8 cellular contexts compared by ENCODE assay signal in the genomic region with DNA sequence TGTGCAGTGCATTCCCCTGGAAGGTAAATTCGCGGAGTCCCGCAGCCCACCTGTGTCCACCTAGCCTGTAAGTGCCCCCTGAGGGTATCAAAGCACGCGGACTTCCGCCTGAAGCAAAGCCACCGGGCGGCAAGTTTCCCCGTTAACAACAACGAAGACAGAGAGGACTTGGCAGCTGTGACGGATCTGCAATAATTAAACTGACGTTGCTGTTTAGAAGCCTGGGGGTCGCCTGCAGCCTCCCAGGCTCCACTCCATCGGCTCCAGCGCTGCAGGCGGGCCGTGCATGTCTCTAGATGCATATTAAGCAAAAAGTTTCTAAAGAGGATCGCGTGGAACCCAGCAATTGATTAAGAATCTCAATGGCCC. TPM values are rescaled to one million over a fixed set of nuclear protein-coding genes. Genes with fewer than 3 reads are reported as not detected.
DNase-seq lines count a peak whose midpoint lies in the region; ATAC-seq, FAIRE-seq and TF ChIP-seq lines count a peak whose summit lies in the region.

No MANE protein-coding gene starts in this region.

- RAD21 ChIA-PET in HCT116 (lab: Charles Lee; ENCODE audit: low non-redundant PET in 1 of 2, low total read pairs in 2 of 2, uncharacterized antibody in 2 of 2, unreplicated experiment in 2 of 2) = no interaction called here

- no peaks in the 10 kb centered on the region for H3K27me3 Mint-ChIP-seq in MCF 10A (ENCODE audit: insufficient read depth, unreplicated experiment)

- no peak; the same call in 2 of the 3 replicates for ATAC-seq in SK-N-SH treated with all-trans-retinoic acid at 6 μM for 48 hours
- 0 out of 2 replicates have a peak, but pooled peaks have one; percentile 2 for ATAC-seq in HCT116
- ATAC-seq in HepG2 = peak; percentile 66

- no peak for TF ChIP-seq POLR2A in HCT116 (IDR thresholded peaks at IDR 0.05; ENCODE audit: borderline replicate concordance, extremely low read depth, insufficient read depth, insufficient read length)
- no peak for TF ChIP-seq POLR2A in HepG2 (IDR thresholded peaks at IDR 0.05; ENCODE audit: insufficient read depth in 1 of 2, low read depth in 2 of 2, low read length in 2 of 2)
- no peak for TF ChIP-seq POLR2A in testis (IDR thresholded peaks at IDR 0.05)

- H3K27ac Mint-ChIP-seq in MCF 10A (ENCODE audit: low read depth, unreplicated experiment) = peak overlapping the region; percentile 86

- H4K20me1 ChIP-seq in SK-N-SH (ENCODE audit: insufficient read depth) (no peaks in the 10 kb centered on the region), HCT116 (ENCODE audit: insufficient read depth) (no peaks in the 10 kb centered on the region), HepG2 (ENCODE audit: insufficient read depth, low read length) (no peaks in the 10 kb centered on the region)

- H3K4me3 ChIP-seq in SK-N-SH (ENCODE audit: low read depth in 2 of 2, low read length in 1 of 2) = peak overlapping the region; percentile 57 to 71
- peak overlapping the region; percentile 64 to 70 for H3K4me3 ChIP-seq in HCT116 (replicated peaks in 1 of 2; ENCODE audit: low read depth in 1 of 2, low read length in 2 of 2)
- peak overlapping the region; percentile 68 to 78 (median 68) for H3K4me3 ChIP-seq in HepG2 (replicated peaks in 1 of 3; ENCODE audit: insufficient read depth in 1 of 3, low read depth in 2 of 3, low read length in 3 of 3)
- H3K4me3 ChIP-seq in testis = peak overlapping the region; percentile 50 to 70

- H3K36me3 Mint-ChIP-seq in MCF 10A (ENCODE audit: insufficient read depth, unreplicated experiment) = peaks cover 5% of the 10 kb centered on the region

- in situ Hi-C loops in HepG2 (cut with HindIII; ENCODE audit: extremely low pct_ligation_motif_present, low pct_unique_long_range_greater_than_20kb) = no loop called here

- DNase-seq in SK-N-SH (no peak), HCT116 (ENCODE audit: low read depth, low spot score) (no peak), NCI-H345 (lab: John Stamatoyannopoulos, UW) (peak; percentile 65), MCF 10A (ENCODE audit: unreplicated experiment) (no peak), HepG2 (ENCODE audit: low spot score) (no peak), testis (no peak), NAMALWA (ENCODE audit: low spot score) (no peak)

- peak overlapping the region; percentile 86 for H3K4me2 ChIP-seq in SK-N-SH
- H3K4me2 ChIP-seq in HCT116 (ENCODE audit: low read length) = peak overlapping the region; percentile 82
- H3K4me2 ChIP-seq in HepG2 (ENCODE audit: low read depth, low read length) = peak overlapping the region; percentile 97

- no peaks in the 10 kb centered on the region for H3F3A ChIP-seq in SK-N-SH (replicated peaks; ENCODE audit: insufficient read depth)

- POLR2A ChIA-PET in SK-N-SH (lab: Yijun Ruan, JAX) (no interaction called here), HCT116 (lab: Charles Lee) (no interaction called here), MCF 10A (lab: Yijun Ruan, JAX) (interaction anchor here (0.7 to 8.3 kb wide), 11 partner anchors 10 to 226 kb away, joined by 3 to 76 read pairs (median 4); a partner anchor contains a TSS), HepG2 (lab: Yijun Ruan, JAX) (no interaction called here)

- H3K4me3 Mint-ChIP-seq in MCF 10A (ENCODE audit: unreplicated experiment) = peak overlapping the region; percentile 87

- CTCF ChIA-PET in SK-N-SH (lab: Yijun Ruan, JAX) (no interaction called here), HCT116 (lab: Charles Lee) (no interaction called here), MCF 10A (lab: Yijun Ruan, JAX) (interaction anchor here (1.6 to 1.7 kb wide), 2 partner anchors 10 to 23 kb away, joined by 5 to 7 read pairs; no protein-coding TSS in a partner anchor), HepG2 (lab: Yijun Ruan, JAX; ENCODE audit: low intra/inter-chr PET ratio, low total read pairs) (no interaction called here)

- intact Hi-C loops in HCT116 (cut with micrococcal nuclease) = loop anchor here (10.0 kb wide), 1 partner anchor 55 kb away; no protein-coding TSS in a partner anchor
- intact Hi-C loops in MCF 10A (cut with micrococcal nuclease) = no loop called here
- intact Hi-C loops in HepG2 (cut with micrococcal nuclease; ENCODE audit: unreplicated experiment) = no loop called here
- intact Hi-C loops in testis (cut with DNase I; ENCODE audit: low total_unique reads) = no loop called here

- H3K36me3 ChIP-seq in SK-N-SH (replicated peaks in 1 of 2; ENCODE audit: control insufficient read depth in 1 of 2, insufficient read depth in 2 of 2, low read length in 1 of 2) = no peaks in the 10 kb centered on the region
- no peaks in the 10 kb centered on the region for H3K36me3 ChIP-seq in HCT116 (ENCODE audit: control insufficient read depth in 1 of 2, insufficient read depth in 2 of 2, low read length in 2 of 2)
- H3K36me3 ChIP-seq in HepG2 (replicated peaks in 1 of 2; ENCODE audit: control insufficient read depth in 1 of 2, insufficient read depth in 2 of 2, low read length in 2 of 2) = no peaks in the 10 kb centered on the region
- no peaks in the 10 kb centered on the region for H3K36me3 ChIP-seq in testis (ENCODE audit: low read depth, missing control alignments)

- H3K27ac ChIP-seq in SK-N-SH (ENCODE audit: low read depth in 2 of 2, low read length in 1 of 2) = no peak overlapping the region
- no peak overlapping the region for H3K27ac ChIP-seq in HCT116 (ENCODE audit: low read depth, low read length)
- H3K27ac ChIP-seq in HepG2 (ENCODE audit: extremely low read length, insufficient read depth, low read length) = no peak overlapping the region
- H3K27ac ChIP-seq in testis = peak overlapping the region; percentile 46 to 59

- FAIRE-seq in HepG2 (lab: Jason Lieb, UNC) = no peak

- TF ChIP-seq CTCF in SK-N-SH (IDR thresholded peaks at IDR 0.05) (no peak), HCT116 (IDR thresholded peaks at IDR 0.05 in 2 of 3, conservative IDR thresholded peaks at IDR 0.05 in 1 of 3; ENCODE audit: borderline replicate concordance in 1 of 3, insufficient read depth in 1 of 3, low read depth in 2 of 3, low read length in 2 of 3) (no peak), MCF 10A (IDR thresholded peaks at IDR 0.05; ENCODE audit: unreplicated experiment) (no peak), HepG2 (CRISPR knock-in tag; IDR thresholded peaks at IDR 0.05) (no peak), testis (IDR thresholded peaks at IDR 0.05) (no peak)

- peaks cover 22% of the 10 kb centered on the region for H3K4me1 Mint-ChIP-seq in MCF 10A (ENCODE audit: insufficient read depth, unreplicated experiment)

- no peaks in the 10 kb centered on the region for H3K79me2 ChIP-seq in SK-N-SH (ENCODE audit: insufficient read depth)
- no peaks in the 10 kb centered on the region for H3K79me2 ChIP-seq in HCT116 (ENCODE audit: insufficient read depth, low read length)
- H3K79me2 ChIP-seq in HepG2 (ENCODE audit: insufficient read depth, low read length) = no peaks in the 10 kb centered on the region

- TF ChIP-seq EP300 in SK-N-SH (IDR thresholded peaks at IDR 0.05; ENCODE audit: borderline replicate concordance in 1 of 2, low read depth in 1 of 2, low read length in 1 of 2) (no peak), HepG2 (IDR thresholded peaks at IDR 0.05; ENCODE audit: low read depth in 2 of 2, low read length in 2 of 2) (no peak), HepG2 (CRISPR knock-in tag; IDR thresholded peaks at IDR 0.05; ENCODE audit: borderline replicate concordance) (no peak)

- H3K9me2 ChIP-seq in SK-N-SH (no peaks in the 10 kb centered on the region), HCT116 (ENCODE audit: insufficient read depth) (no peaks in the 10 kb centered on the region; the same call in 1 of the 2 replicates)

- H3K27me3 ChIP-seq in SK-N-SH (ENCODE audit: insufficient read depth) (no peaks in the 10 kb centered on the region), HCT116 (ENCODE audit: insufficient read depth, low read length) (no peaks in the 10 kb centered on the region), HepG2 (ENCODE audit: control insufficient read depth in 1 of 2, insufficient read depth in 2 of 2, low read length in 2 of 2) (no peaks in the 10 kb centered on the region), testis (no peaks in the 10 kb centered on the region)

- WGBS in SK-N-SH (ENCODE audit: low lambda C conversion rate) = 23% methylated on average over 15 of the region's 19 CpGs
- WGBS in HepG2 (ENCODE audit: low lambda C conversion rate) = 24% methylated on average over 9 of the region's 19 CpGs
- 0 to 5% methylated on average over 1 to 19 of the region's 19 CpGs for WGBS in testis, 2 donors

- H3K4me1 ChIP-seq in SK-N-SH (ENCODE audit: control insufficient read depth in 1 of 2, insufficient read depth in 2 of 2, low read depth in 1 of 2, low read length in 1 of 2) (peaks cover 0 to 9% of the 10 kb centered on the region in 2 experiments; a peak in 1 of 4 replicates), HCT116 (ENCODE audit: control insufficient read depth in 1 of 2, insufficient read depth in 2 of 2, low read length in 2 of 2) (peaks cover 6 to 22% of the 10 kb centered on the region in 2 experiments; a peak in 3 of 4 replicates), HepG2 (ENCODE audit: insufficient read depth, low read length) (peaks cover 28% of the 10 kb centered on the region), testis (peaks cover 12% of the 10 kb centered on the region)

- no peaks in the 10 kb centered on the region for H3K9me3 ChIP-seq in SK-N-SH
- no peaks in the 10 kb centered on the region for H3K9me3 ChIP-seq in HCT116 (ENCODE audit: control insufficient read depth in 1 of 2, insufficient read depth in 1 of 2, low read depth in 1 of 2, low read length in 2 of 2)
- no peaks in the 10 kb centered on the region for H3K9me3 ChIP-seq in HepG2 (ENCODE audit: low read length)
- no peaks in the 10 kb centered on the region for H3K9me3 ChIP-seq in testis

- H2AFZ ChIP-seq in SK-N-SH (ENCODE audit: low read depth) (peak overlapping the region; percentile 100), HCT116 (ENCODE audit: low read depth, low read length, poor library complexity, severe bottlenecking) (peak overlapping the region; percentile 88), HepG2 (ENCODE audit: low read length) (peak overlapping the region; percentile 75)

- no peak overlapping the region; the same call in 1 of the 2 replicates for H3K9ac ChIP-seq in SK-N-SH
- peak overlapping the region; percentile 68 for H3K9ac ChIP-seq in HCT116 (ENCODE audit: low read length)
- peak overlapping the region; percentile 65 for H3K9ac ChIP-seq in HepG2 (ENCODE audit: insufficient read depth, low read depth, low read length)

- no peaks in the 10 kb centered on the region for H3K9me3 Mint-ChIP-seq in MCF 10A (ENCODE audit: unreplicated experiment)

- no peak for TF ChIP-seq RAD21 in SK-N-SH (IDR thresholded peaks at IDR 0.05; ENCODE audit: low read length)
- no peak for TF ChIP-seq RAD21 in HCT116 (IDR thresholded peaks at IDR 0.05; ENCODE audit: low read depth)
- no peak for TF ChIP-seq RAD21 in HepG2 (CRISPR knock-in tag; IDR thresholded peaks at IDR 0.05)

- BruUV-seq in HCT116 (replicated peaks; lab: Mats Ljungman, UMichigan) (no TSS peak), MCF 10A (replicated peaks; lab: Mats Ljungman, UMichigan) (no TSS peak), HepG2 (replicated peaks; lab: Mats Ljungman, UMichigan) (no TSS peak)

RNA-seq across cellular contexts. Expression of a gene that starts 34.8 kb away (rescaled TPM):
- polyA plus RNA-seq in SK-N-SH (2012; rRNA removed) = 14.6 and 19.7 TPM in 2 replicates
- 10.2 and 12.0 TPM in 2 replicates for polyA plus RNA-seq in SK-N-SH (2012; cell fraction: cytosol; rRNA removed)
- polyA plus RNA-seq in SK-N-SH (2012; cell fraction: nucleus; rRNA removed) = 30.6 and 31.7 TPM in 2 replicates
- total RNA-seq in HCT116 (2021; ENCODE audit: unreplicated experiment) = 12.1 TPM
- 9.6 and 10.1 TPM in 2 replicates for polyA plus RNA-seq in HCT116 (2012)
- total RNA-seq in MCF 10A (2022) = 46.0 and 56.1 TPM in 2 replicates
- total RNA-seq in HepG2 (2016; rRNA removed; fragmentation: Illumina TruSeq; extraction: Trizol) = 67.0 and 70.0 TPM in 2 replicates
- total RNA-seq in HepG2 (2016; cell fraction: cytosol; rRNA removed; fragmentation: Illumina TruSeq; extraction: Trizol; ENCODE audit: low read depth) = 13.0 and 13.6 TPM in 2 replicates
- total RNA-seq in HepG2 (2016; cell fraction: insoluble cytoplasmic fraction; rRNA removed; fragmentation: Illumina TruSeq; extraction: Trizol) = 62.1 and 68.7 TPM in 2 replicates
- total RNA-seq in HepG2 (2016; cell fraction: membrane; rRNA removed; fragmentation: Illumina TruSeq; extraction: Trizol) = 26.5 and 27.0 TPM in 2 replicates
- 68.6 and 77.4 TPM in 2 replicates for total RNA-seq in HepG2 (2016; cell fraction: nucleus; rRNA removed; fragmentation: Illumina TruSeq; extraction: Trizol)
- 214 and 235 TPM in 2 replicates for polyA plus RNA-seq in HepG2 (2011; rRNA removed)
- 176 and 202 TPM in 2 replicates for polyA plus RNA-seq in HepG2 (2011; cell fraction: cytosol; rRNA removed)
- 210 and 216 TPM in 2 replicates for polyA plus RNA-seq in HepG2 (2011; cell fraction: nucleus; rRNA removed)
- polyA plus RNA-seq in HepG2 (2012) = 137 and 141 TPM in 2 replicates
- 3.8 and 5.1 TPM in 2 replicates for polyA plus RNA-seq in HepG2 (2016; cell fraction: cytosol; fragmentation: Illumina TruSeq; extraction: Trizol; ENCODE audit: low read depth)
- 56.4 and 60.9 TPM in 2 replicates for polyA plus RNA-seq in HepG2 (2016; cell fraction: insoluble cytoplasmic fraction; fragmentation: Illumina TruSeq; extraction: Trizol; ENCODE audit: low read depth)
- polyA plus RNA-seq in HepG2 (2016; cell fraction: membrane; fragmentation: Illumina TruSeq; extraction: Trizol; ENCODE audit: low read depth) = 12.3 and 13.0 TPM in 2 replicates
- polyA plus RNA-seq in HepG2 (2016; cell fraction: nucleus; fragmentation: Illumina TruSeq; extraction: Trizol; ENCODE audit: insufficient read depth, low read depth) = 95.8 and 106 TPM in 2 replicates
- 14.6 and 459 TPM in 2 replicates for polyA minus RNA-seq in HepG2 (2011; rRNA and poly(A)+ RNA removed; ENCODE audit: low replicate concordance)
- polyA minus RNA-seq in HepG2 (2011; cell fraction: cytosol; rRNA and poly(A)+ RNA removed) = 141 and 150 TPM in 2 replicates
- polyA minus RNA-seq in HepG2 (2011; cell fraction: nucleus; rRNA and poly(A)+ RNA removed) = 189 and 226 TPM in 2 replicates
- 10 to 100 TPM; 58.0 to 63.1 TPM for total RNA-seq in testis
- 40.3 TPM for polyA plus RNA-seq in testis (ENCODE audit: insufficient read depth, low read depth, low replicate concordance)

Comparison
In these comparisons a context has a peak if more than half of its experiments do, and no peak if none do; other contexts are left out.
1. H3K27ac ChIP-seq: peak in testis (2 of 2); none in SK-N-SH (0 of 2), HCT116 (single experiment) and HepG2 (single experiment).
2. Peak in every context shown above with its lines, with median percentiles within 50 percentile points of each other: H2AFZ ChIP-seq, H3K4me2 ChIP-seq and H3K4me3 ChIP-seq.